In the genomic region with DNA sequence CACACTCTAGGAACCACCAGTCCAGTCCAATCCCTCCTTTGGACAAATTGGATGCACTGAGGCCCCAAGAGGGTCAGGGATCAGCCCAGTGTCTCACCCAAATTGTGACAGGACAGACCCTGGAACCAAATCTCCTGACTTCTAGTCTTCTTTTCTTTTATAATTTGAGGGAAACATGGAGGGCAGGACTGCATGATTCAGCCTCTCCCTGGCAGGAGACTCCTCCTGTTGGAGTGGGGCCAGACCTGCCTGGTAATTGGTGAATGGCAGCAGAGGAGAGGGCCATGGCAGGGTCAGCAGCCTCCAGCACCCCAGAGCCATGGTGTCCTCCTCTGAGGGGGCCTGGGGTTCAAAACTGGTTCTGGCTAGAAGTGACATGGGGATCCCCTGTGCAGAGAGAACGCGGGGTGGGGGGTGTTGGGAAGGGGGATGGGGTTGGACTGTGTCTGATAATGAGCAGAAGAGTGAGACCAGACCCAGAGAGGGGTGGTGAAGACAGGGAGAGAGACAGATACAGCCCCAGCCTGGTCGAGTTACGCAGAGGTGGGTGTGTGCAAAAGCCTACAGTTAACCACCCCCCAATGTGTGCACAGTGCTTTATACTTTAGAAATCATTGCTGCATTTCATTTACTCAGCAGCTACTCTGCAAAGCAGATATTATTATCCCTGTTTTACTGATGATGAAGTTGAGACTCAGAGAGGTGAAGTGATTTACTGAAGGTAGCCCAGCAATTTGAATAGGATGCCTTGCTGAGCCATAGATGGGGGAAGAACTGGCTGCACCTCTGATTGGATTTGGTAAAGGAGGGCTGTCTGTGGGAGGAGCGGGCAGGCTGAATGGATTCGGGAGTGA, we compare ENCODE assay signal across 10 cellular contexts. TPM values are rescaled to one million over a fixed set of nuclear protein-coding genes. Genes with fewer than 3 reads are reported as not detected.
DNase-seq lines count a peak whose midpoint lies in the region; ATAC-seq and TF ChIP-seq lines count a peak whose summit lies in the region.
"Had no signal": no experiment of that assay in that cellular context is flagged by ENCODE, and none has a peak within 500 bp of the region (broad histone marks: within the 10 kb centered on the region; RNA-seq: fewer than 3 reads in every experiment).

No MANE protein-coding gene starts in this region.

- TF ChIP-seq POLR2A in uterus (IDR thresholded peaks at IDR 0.05), result no peak

- H3K4me1 ChIP-seq in colonic mucosa, result no peaks in the 10 kb centered on the region
- peaks cover 17 to 26% of the 10 kb centered on the region in 2 donors for H3K4me1 ChIP-seq in lung (ENCODE audit: control insufficient read depth in 2 of 2, insufficient read depth in 2 of 2, low read length in 2 of 2)
- H3K4me1 ChIP-seq in uterus, result peaks cover 20 to 23% of the 10 kb centered on the region in 2 donors

- no peak for ATAC-seq in lung (ENCODE audit: insufficient read depth, low FRiP score)
- no peak for ATAC-seq in HG02885 (IDR thresholded peaks at IDR 0.05; ENCODE audit: poor library complexity, unreplicated experiment)
- ATAC-seq in GM18511 (IDR thresholded peaks at IDR 0.05; ENCODE audit: unreplicated experiment), result no peak
- no peak for ATAC-seq in GM19467 (IDR thresholded peaks at IDR 0.05; ENCODE audit: unreplicated experiment)

- peak; percentile 19 for DNase-seq in NCI-H1092 treated with DMSO at 0.1 percent for 48 hours (lab: John Stamatoyannopoulos, UW)
- DNase-seq in NCI-H1092 (lab: John Stamatoyannopoulos, UW), result no peak
- peak; percentile 73 for DNase-seq in colonic mucosa
- DNase-seq in lung (ENCODE audit: low spot score), result peak; percentile 69
- peak; percentile 71 to 80 for DNase-seq in uterus
- DNase-seq: RPMI8226 had no signal

- TF ChIP-seq CTCF in colonic mucosa (IDR thresholded peaks at IDR 0.05) (no peak), lung (IDR thresholded peaks at IDR 0.05; ENCODE audit: control extremely low read depth, extremely low read depth) (no peak), uterus (IDR thresholded peaks at IDR 0.05) (no peak)

- H3K27ac ChIP-seq in colonic mucosa, result no peak overlapping the region
- H3K27ac ChIP-seq in lung (ENCODE audit: low read depth in 1 of 2, low read length in 1 of 2), result peak overlapping the region; percentile 63 to 68
- H3K27ac ChIP-seq in uterus, result peak overlapping the region; percentile 94
- H3K27ac ChIP-seq: HL-60 had no signal

- H3K4me3 ChIP-seq in colonic mucosa, result no peak overlapping the region
- no peak overlapping the region for H3K4me3 ChIP-seq in lung
- H3K4me3 ChIP-seq in uterus, result no peak overlapping the region

- no peaks in the 10 kb centered on the region for H3K27me3 ChIP-seq in colonic mucosa
- H3K27me3 ChIP-seq in lung (ENCODE audit: control insufficient read depth, insufficient read depth), result no peaks in the 10 kb centered on the region
- H3K27me3 ChIP-seq in uterus, result no peaks in the 10 kb centered on the region

- H3K9me3 ChIP-seq in colonic mucosa (no peaks in the 10 kb centered on the region), lung (ENCODE audit: control insufficient read depth in 2 of 2, insufficient read depth in 1 of 2, low read length in 1 of 2) (no peaks in the 10 kb centered on the region), uterus (no peaks in the 10 kb centered on the region)

- H3K9ac ChIP-seq in colonic mucosa (ENCODE audit: low read depth in 2 of 2, low read length in 2 of 2), result no peak overlapping the region

- WGBS in lung, 2 donors, result 79 to 85% methylated on average over 6 of the region's 6 CpGs

- no peaks in the 10 kb centered on the region for H3K36me3 ChIP-seq in colonic mucosa
- H3K36me3 ChIP-seq in lung (ENCODE audit: control insufficient read depth in 2 of 2, insufficient read depth in 2 of 2, low read length in 2 of 2), result no peaks in the 10 kb centered on the region
- H3K36me3 ChIP-seq in uterus, result no peaks in the 10 kb centered on the region

- intact Hi-C loops in colonic mucosa (cut with DNase I) (no loop called here), uterus (cut with DNase I; ENCODE audit: low total_unique reads) (no loop called here)

RNA-seq across cellular contexts. Expression of gene SYNPO, which starts 3.8 kb away (rescaled TPM):
- total RNA-seq in colonic mucosa, result 10 to 100 TPM; 32.4 to 62.9 TPM
- total RNA-seq in lung, result 100 to 1,000 TPM in 1 of 2 donors, 10 to 100 TPM in 1; 10.3 to 111 TPM
- 10 to 100 TPM; 41.0 to 43.8 TPM for polyA plus RNA-seq in lung
- 100 to 1,000 TPM in 1 of 4 donors, 10 to 100 TPM in 1, 1 to 10 TPM in 2; 3.6 to 146 (median 10.6) TPM for total RNA-seq in uterus

RNA-seq across cellular contexts. Expression of gene MYOZ3, which starts 24.4 kb away (rescaled TPM):
- total RNA-seq in colonic mucosa (under 1 TPM; 0.12 to 0.32 TPM), lung (1 to 10 TPM in 1 of 2 donors, under 1 TPM in 1; 0.55 to 2.4 TPM), uterus (10 to 100 TPM in 1 of 4 donors, 1 to 10 TPM in 2, not detected in 1; 3.2 to 69.1 (median 3.4) TPM)
- polyA plus RNA-seq in lung, result under 1 TPM; 0.39 to 0.40 TPM
